1 cellular context compared by ENCODE assay signal in the genomic region with DNA sequence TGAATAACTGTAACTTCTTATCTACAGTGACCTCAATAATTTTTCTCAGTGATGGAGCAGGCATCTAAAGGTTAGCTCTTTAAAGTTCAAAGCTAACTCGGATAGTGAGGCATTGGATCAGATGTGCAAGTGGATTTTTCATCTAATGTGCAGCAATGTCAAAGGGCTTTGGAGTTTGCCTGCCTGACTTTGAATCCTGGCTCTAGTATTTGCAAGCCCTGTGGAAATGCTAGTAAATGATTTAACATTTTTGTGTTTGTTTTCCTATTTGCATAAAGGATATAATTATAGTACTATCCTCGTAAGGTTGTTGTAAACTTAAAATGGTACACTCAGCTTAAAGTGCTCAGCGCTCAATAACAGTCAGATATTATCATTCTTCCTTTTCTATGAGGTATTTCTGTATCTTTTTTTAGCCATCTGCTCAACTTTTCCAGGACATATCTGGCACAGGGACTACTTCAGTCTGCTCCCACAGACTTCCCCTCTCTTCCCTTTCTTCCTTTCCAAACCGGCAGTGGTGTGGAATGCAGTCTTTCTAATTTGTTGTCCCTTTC.
A peak's percentile ranks its signal among the peaks of the same experiment; 100 is the strongest.
TF ChIP-seq lines count a peak whose summit lies in the region.

No MANE protein-coding gene starts in this region.

TF ChIP-seq in HepG2, 621 proteins besides CTCF, POLR2A, EP300 and RAD21 (continued from another document and continues in another):
- TF ChIP-seq ZNF430 (CRISPR knock-in tag; IDR thresholded peaks at IDR 0.05) (no peak), SMAD1 (CRISPR knock-in tag; IDR thresholded peaks at IDR 0.05; ENCODE audit: borderline replicate concordance, low read depth) (no peak), PITX1 (CRISPR knock-in tag; IDR thresholded peaks at IDR 0.05) (peak; percentile 56; the same call in 1 of the 2 replicates), SYNCRIP (IDR thresholded peaks at IDR 0.05; ENCODE audit: insufficient read depth, low read depth, low read length) (no peak), ZNF792 (CRISPR knock-in tag; IDR thresholded peaks at IDR 0.05) (no peak), HOXA7 (CRISPR knock-in tag; IDR thresholded peaks at IDR 0.05) (no peak), KDM6A (CRISPR knock-in tag; IDR thresholded peaks at IDR 0.05; ENCODE audit: low read depth) (peak; percentile 30; the same call in 1 of the 2 replicates), RARA (CRISPR knock-in tag; IDR thresholded peaks at IDR 0.05) (peak; percentile 49; the same call in 1 of the 2 replicates), NFRKB (IDR thresholded peaks at IDR 0.05) (no peak), REPIN1 (CRISPR knock-in tag; IDR thresholded peaks at IDR 0.05; ENCODE audit: borderline replicate concordance, low read depth) (no peak; the same call in 1 of the 2 replicates), TBX2 (CRISPR knock-in tag; IDR thresholded peaks at IDR 0.05; ENCODE audit: borderline replicate concordance) (peak; percentile 48; the same call in 1 of the 2 replicates), ZNF232 (CRISPR knock-in tag; IDR thresholded peaks at IDR 0.05; ENCODE audit: borderline replicate concordance) (no peak), ZBTB7A (CRISPR knock-in tag; IDR thresholded peaks at IDR 0.05) (no peak), ZNF317 (CRISPR knock-in tag; IDR thresholded peaks at IDR 0.05) (no peak), ZNF619 (CRISPR knock-in tag; IDR thresholded peaks at IDR 0.05) (no peak), MIER3 (CRISPR knock-in tag; IDR thresholded peaks at IDR 0.05; ENCODE audit: borderline replicate concordance) (0 out of 2 replicates have a peak, but pooled peaks have one; percentile 32), HNRNPK (IDR thresholded peaks at IDR 0.05; ENCODE audit: low read depth, low read length, poor library complexity, severe bottlenecking) (no peak), ZNF724P (CRISPR knock-in tag; IDR thresholded peaks at IDR 0.05; ENCODE audit: borderline replicate concordance) (no peak), NCOR1 (IDR thresholded peaks at IDR 0.05; ENCODE audit: borderline replicate concordance, low read length) (peak; percentile 43; the same call in 1 of the 2 replicates), HDAC1 (CRISPR knock-in tag; IDR thresholded peaks at IDR 0.05) (no peak), SATB2 (CRISPR knock-in tag; IDR thresholded peaks at IDR 0.05) (no peak), ZC3H4 (CRISPR knock-in tag; IDR thresholded peaks at IDR 0.05; ENCODE audit: borderline replicate concordance) (no peak), SETDB1 (CRISPR knock-in tag; IDR thresholded peaks at IDR 0.05; ENCODE audit: borderline replicate concordance) (no peak), ZNF44 (CRISPR knock-in tag; IDR thresholded peaks at IDR 0.05) (no peak), ZMYM3 (CRISPR knock-in tag; IDR thresholded peaks at IDR 0.05) (0 out of 2 replicates have a peak, but pooled peaks have one; percentile 21), ZNF629 (CRISPR knock-in tag; conservative IDR thresholded peaks at IDR 0.05) (no peak), ZNF703 (CRISPR knock-in tag; IDR thresholded peaks at IDR 0.05; ENCODE audit: borderline replicate concordance) (no peak), ZNF251 (CRISPR knock-in tag; IDR thresholded peaks at IDR 0.05) (no peak), NONO (IDR thresholded peaks at IDR 0.05) (no peak), NONO (CRISPR knock-in tag; conservative IDR thresholded peaks at IDR 0.05) (0 out of 2 replicates have a peak, but pooled peaks have one; percentile 48), MAZ (IDR thresholded peaks at IDR 0.05; ENCODE audit: borderline replicate concordance, low read depth, low read length) (no peak), MAZ (CRISPR knock-in tag; IDR thresholded peaks at IDR 0.05; ENCODE audit: low read depth) (no peak), FLYWCH1 (CRISPR knock-in tag; IDR thresholded peaks at IDR 0.05) (no peak), ADNP (CRISPR knock-in tag; IDR thresholded peaks at IDR 0.05) (no peak), ZNF660 (CRISPR knock-in tag; IDR thresholded peaks at IDR 0.05; ENCODE audit: borderline replicate concordance, low read depth) (no peak), NRL (CRISPR knock-in tag; IDR thresholded peaks at IDR 0.05; ENCODE audit: borderline replicate concordance) (no peak), PLRG1 (conservative IDR thresholded peaks at IDR 0.05) (no peak), EED (CRISPR knock-in tag; IDR thresholded peaks at IDR 0.05) (no peak), THAP11 (CRISPR knock-in tag; IDR thresholded peaks at IDR 0.05) (peak; percentile 19; the same call in 1 of the 2 replicates)
- TF ChIP-seq, protein P1, sequence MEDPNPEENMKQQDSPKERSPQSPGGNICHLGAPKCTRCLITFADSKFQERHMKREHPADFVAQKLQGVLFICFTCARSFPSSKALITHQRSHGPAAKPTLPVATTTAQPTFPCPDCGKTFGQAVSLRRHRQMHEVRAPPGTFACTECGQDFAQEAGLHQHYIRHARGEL (CRISPR knock-in tag; IDR thresholded peaks at IDR 0.05) = no peak
- TF ChIP-seq, protein P2, sequence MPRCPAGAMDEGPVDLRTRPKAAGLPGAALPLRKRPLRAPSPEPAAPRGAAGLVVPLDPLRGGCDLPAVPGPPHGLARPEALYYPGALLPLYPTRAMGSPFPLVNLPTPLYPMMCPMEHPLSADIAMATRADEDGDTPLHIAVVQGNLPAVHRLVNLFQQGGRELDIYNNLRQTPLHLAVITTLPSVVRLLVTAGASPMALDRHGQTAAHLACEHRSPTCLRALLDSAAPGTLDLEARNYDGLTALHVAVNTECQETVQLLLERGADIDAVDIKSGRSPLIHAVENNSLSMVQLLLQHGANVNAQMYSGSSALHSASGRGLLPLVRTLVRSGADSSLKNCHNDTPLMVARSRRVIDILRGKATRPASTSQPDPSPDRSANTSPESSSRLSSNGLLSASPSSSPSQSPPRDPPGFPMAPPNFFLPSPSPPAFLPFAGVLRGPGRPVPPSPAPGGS (CRISPR knock-in tag; IDR thresholded peaks at IDR 0.05) = no peak
- TF ChIP-seq, protein P3, sequence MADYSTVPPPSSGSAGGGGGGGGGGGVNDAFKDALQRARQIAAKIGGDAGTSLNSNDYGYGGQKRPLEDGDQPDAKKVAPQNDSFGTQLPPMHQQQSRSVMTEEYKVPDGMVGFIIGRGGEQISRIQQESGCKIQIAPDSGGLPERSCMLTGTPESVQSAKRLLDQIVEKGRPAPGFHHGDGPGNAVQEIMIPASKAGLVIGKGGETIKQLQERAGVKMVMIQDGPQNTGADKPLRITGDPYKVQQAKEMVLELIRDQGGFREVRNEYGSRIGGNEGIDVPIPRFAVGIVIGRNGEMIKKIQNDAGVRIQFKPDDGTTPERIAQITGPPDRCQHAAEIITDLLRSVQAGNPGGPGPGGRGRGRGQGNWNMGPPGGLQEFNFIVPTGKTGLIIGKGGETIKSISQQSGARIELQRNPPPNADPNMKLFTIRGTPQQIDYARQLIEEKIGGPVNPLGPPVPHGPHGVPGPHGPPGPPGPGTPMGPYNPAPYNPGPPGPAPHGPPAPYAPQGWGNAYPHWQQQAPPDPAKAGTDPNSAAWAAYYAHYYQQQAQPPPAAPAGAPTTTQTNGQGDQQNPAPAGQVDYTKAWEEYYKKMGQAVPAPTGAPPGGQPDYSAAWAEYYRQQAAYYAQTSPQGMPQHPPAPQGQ (CRISPR knock-in tag; IDR thresholded peaks at IDR 0.05; ENCODE audit: borderline replicate concordance) = no peak
- TF ChIP-seq, protein P4, sequence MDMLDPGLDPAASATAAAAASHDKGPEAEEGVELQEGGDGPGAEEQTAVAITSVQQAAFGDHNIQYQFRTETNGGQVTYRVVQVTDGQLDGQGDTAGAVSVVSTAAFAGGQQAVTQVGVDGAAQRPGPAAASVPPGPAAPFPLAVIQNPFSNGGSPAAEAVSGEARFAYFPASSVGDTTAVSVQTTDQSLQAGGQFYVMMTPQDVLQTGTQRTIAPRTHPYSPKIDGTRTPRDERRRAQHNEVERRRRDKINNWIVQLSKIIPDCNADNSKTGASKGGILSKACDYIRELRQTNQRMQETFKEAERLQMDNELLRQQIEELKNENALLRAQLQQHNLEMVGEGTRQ (IDR thresholded peaks at IDR 0.05; ENCODE audit: low read depth, low read length) = no peak
- TF ChIP-seq, protein P4 (CRISPR knock-in tag; IDR thresholded peaks at IDR 0.05; ENCODE audit: borderline replicate concordance) = no peak
- TF ChIP-seq, protein P5, sequence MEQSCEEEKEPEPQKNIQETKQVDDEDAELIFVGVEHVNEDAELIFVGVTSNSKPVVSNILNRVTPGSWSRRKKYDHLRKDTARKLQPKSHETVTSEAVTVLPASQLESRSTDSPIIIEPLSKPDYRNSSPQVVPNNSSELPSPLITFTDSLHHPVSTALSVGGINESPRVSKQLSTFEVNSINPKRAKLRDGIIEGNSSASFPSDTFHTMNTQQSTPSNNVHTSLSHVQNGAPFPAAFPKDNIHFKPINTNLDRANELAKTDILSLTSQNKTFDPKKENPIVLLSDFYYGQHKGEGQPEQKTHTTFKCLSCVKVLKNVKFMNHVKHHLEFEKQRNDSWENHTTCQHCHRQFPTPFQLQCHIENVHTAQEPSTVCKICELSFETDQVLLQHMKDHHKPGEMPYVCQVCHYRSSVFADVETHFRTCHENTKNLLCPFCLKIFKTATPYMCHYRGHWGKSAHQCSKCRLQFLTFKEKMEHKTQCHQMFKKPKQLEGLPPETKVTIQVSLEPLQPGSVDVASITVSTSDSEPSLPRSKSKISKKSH (CRISPR knock-in tag; IDR thresholded peaks at IDR 0.05; ENCODE audit: borderline replicate concordance) = no peak
- TF ChIP-seq, protein P6, sequence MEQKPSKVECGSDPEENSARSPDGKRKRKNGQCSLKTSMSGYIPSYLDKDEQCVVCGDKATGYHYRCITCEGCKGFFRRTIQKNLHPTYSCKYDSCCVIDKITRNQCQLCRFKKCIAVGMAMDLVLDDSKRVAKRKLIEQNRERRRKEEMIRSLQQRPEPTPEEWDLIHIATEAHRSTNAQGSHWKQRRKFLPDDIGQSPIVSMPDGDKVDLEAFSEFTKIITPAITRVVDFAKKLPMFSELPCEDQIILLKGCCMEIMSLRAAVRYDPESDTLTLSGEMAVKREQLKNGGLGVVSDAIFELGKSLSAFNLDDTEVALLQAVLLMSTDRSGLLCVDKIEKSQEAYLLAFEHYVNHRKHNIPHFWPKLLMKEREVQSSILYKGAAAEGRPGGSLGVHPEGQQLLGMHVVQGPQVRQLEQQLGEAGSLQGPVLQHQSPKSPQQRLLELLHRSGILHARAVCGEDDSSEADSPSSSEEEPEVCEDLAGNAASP (CRISPR knock-in tag; IDR thresholded peaks at IDR 0.05; ENCODE audit: borderline replicate concordance) = peak; percentile 53
- TF ChIP-seq, protein P7, sequence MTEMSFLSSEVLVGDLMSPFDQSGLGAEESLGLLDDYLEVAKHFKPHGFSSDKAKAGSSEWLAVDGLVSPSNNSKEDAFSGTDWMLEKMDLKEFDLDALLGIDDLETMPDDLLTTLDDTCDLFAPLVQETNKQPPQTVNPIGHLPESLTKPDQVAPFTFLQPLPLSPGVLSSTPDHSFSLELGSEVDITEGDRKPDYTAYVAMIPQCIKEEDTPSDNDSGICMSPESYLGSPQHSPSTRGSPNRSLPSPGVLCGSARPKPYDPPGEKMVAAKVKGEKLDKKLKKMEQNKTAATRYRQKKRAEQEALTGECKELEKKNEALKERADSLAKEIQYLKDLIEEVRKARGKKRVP (CRISPR knock-in tag; IDR thresholded peaks at IDR 0.05) = no peak
- TF ChIP-seq, protein P8, sequence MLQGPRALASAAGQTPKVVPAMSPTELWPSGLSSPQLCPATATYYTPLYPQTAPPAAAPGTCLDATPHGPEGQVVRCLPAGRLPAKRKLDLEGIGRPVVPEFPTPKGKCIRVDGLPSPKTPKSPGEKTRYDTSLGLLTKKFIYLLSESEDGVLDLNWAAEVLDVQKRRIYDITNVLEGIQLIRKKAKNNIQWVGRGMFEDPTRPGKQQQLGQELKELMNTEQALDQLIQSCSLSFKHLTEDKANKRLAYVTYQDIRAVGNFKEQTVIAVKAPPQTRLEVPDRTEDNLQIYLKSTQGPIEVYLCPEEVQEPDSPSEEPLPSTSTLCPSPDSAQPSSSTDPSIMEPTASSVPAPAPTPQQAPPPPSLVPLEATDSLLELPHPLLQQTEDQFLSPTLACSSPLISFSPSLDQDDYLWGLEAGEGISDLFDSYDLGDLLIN (CRISPR knock-in tag; IDR thresholded peaks at IDR 0.05; ENCODE audit: borderline replicate concordance) = no peak
- TF ChIP-seq, protein P9, sequence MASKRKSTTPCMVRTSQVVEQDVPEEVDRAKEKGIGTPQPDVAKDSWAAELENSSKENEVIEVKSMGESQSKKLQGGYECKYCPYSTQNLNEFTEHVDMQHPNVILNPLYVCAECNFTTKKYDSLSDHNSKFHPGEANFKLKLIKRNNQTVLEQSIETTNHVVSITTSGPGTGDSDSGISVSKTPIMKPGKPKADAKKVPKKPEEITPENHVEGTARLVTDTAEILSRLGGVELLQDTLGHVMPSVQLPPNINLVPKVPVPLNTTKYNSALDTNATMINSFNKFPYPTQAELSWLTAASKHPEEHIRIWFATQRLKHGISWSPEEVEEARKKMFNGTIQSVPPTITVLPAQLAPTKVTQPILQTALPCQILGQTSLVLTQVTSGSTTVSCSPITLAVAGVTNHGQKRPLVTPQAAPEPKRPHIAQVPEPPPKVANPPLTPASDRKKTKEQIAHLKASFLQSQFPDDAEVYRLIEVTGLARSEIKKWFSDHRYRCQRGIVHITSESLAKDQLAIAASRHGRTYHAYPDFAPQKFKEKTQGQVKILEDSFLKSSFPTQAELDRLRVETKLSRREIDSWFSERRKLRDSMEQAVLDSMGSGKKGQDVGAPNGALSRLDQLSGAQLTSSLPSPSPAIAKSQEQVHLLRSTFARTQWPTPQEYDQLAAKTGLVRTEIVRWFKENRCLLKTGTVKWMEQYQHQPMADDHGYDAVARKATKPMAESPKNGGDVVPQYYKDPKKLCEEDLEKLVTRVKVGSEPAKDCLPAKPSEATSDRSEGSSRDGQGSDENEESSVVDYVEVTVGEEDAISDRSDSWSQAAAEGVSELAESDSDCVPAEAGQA (IDR thresholded peaks at IDR 0.05; ENCODE audit: low read depth) = no peak
- TF ChIP-seq, protein P9 (CRISPR knock-in tag; IDR thresholded peaks at IDR 0.05; ENCODE audit: borderline replicate concordance) = no peak
